Comparison of ENCODE assay signal across 10 cellular contexts in genomic region chr1:216310776-216311175, GRCh38.
DNase-seq lines count a peak whose midpoint lies in the region; ATAC-seq, FAIRE-seq and TF ChIP-seq lines count a peak whose summit lies in the region.
"Had no signal": no experiment of that assay in that cellular context is flagged by ENCODE, and none has a peak within 500 bp of the region (broad histone marks: within the 10 kb centered on the region; RNA-seq: fewer than 3 reads in every experiment).

No MANE protein-coding gene starts in this region.

- CTCF ChIA-PET in BJ (lab: Yijun Ruan, JAX) = interaction anchor here (0.6 to 8.0 kb wide), 6 partner anchors 41 to 461 kb away, joined by 3 to 72 read pairs (median 3); no protein-coding TSS in a partner anchor

- H3K27me3 ChIP-seq in BJ (ENCODE audit: control insufficient read depth, insufficient read depth, low read length) (no peaks in the 10 kb centered on the region), colonic mucosa (no peaks in the 10 kb centered on the region)

- TF ChIP-seq CTCF in BJ (IDR thresholded peaks at IDR 0.05; ENCODE audit: insufficient read depth, low read depth, low read length) (peak; percentile 75), colonic mucosa (IDR thresholded peaks at IDR 0.05) (peak; percentile 12), progenitor cell of endocrine pancreas (IDR thresholded peaks at IDR 0.05; ENCODE audit: unreplicated experiment) (peak; percentile 60)

- no peak overlapping the region for H3K27ac ChIP-seq in colonic mucosa
- H3K27ac ChIP-seq: thoracic aorta had no signal

- no peaks in the 10 kb centered on the region for H3K27me3 Mint-ChIP-seq in progenitor cell of endocrine pancreas

- H3K36me3 ChIP-seq in BJ (ENCODE audit: control insufficient read depth, insufficient read depth, low read length) = no peaks in the 10 kb centered on the region
- H3K36me3 ChIP-seq in colonic mucosa = no peaks in the 10 kb centered on the region
- H3K36me3 ChIP-seq: thoracic aorta had no signal

- H3K4me3 Mint-ChIP-seq in progenitor cell of endocrine pancreas (ENCODE audit: low read depth) = no peak overlapping the region

- peaks cover 1% of the 10 kb centered on the region for H3K4me1 Mint-ChIP-seq in progenitor cell of endocrine pancreas (ENCODE audit: low read depth)

- no peak overlapping the region for H3K27ac Mint-ChIP-seq in progenitor cell of endocrine pancreas

- H3K4me1 ChIP-seq in colonic mucosa = no peaks in the 10 kb centered on the region

- H3K4me3 ChIP-seq in BJ (ENCODE audit: low read depth, low read length) (no peak overlapping the region), colonic mucosa (no peak overlapping the region)
- H3K4me3 ChIP-seq: thoracic aorta had no signal

- intact Hi-C loops in colonic mucosa (cut with DNase I) = no loop called here

- peak; percentile 20 for FAIRE-seq in H54 (lab: Jason Lieb, UNC)
- FAIRE-seq: endothelial cell of umbilical vein had no signal

- H3K36me3 Mint-ChIP-seq in progenitor cell of endocrine pancreas (ENCODE audit: insufficient read depth) = no peaks in the 10 kb centered on the region

- POLR2A ChIA-PET in BJ (lab: Charles Lee) = no interaction called here

- H3K9me3 ChIP-seq in colonic mucosa = no peaks in the 10 kb centered on the region
- H3K9me3 ChIP-seq: thoracic aorta had no signal

- peaks cover 10% of the 10 kb centered on the region for H3K9me3 Mint-ChIP-seq in progenitor cell of endocrine pancreas (ENCODE audit: low read depth)

- ATAC-seq in HG03196 (IDR thresholded peaks at IDR 0.05; ENCODE audit: unreplicated experiment) = no peak

- no peak for DNase-seq in BJ (ENCODE audit: low read depth)
- DNase-seq in H54 (ENCODE audit: insufficient read length, low spot score) = peak; percentile 4
- DNase-seq in NCI-H524 (lab: John Stamatoyannopoulos, UW) = peak; percentile 82 to 94
- peak; percentile 20 for DNase-seq in colonic mucosa
- no peak for DNase-seq in progenitor cell of endocrine pancreas (ENCODE audit: low spot score, unreplicated experiment)
- no peak for DNase-seq in activated CD8-positive, alpha-beta memory T cell treated with anti-CD3 and anti-CD28 coated beads, Interleukin-2, amount 50 U/mL, for 4 hours
- no peak for DNase-seq in NK-92 (lab: John Stamatoyannopoulos, UW; ENCODE audit: unreplicated experiment)

- no peak overlapping the region for H3K9ac ChIP-seq in colonic mucosa (ENCODE audit: low read depth in 2 of 2, low read length in 2 of 2)

- no peak for TF ChIP-seq POLR2A in H54 (IDR thresholded peaks at IDR 0.05; ENCODE audit: low read depth, low read length)

Comparison
In these comparisons a context has a peak if more than half of its experiments do, and no peak if none do; other contexts are left out.
1. DNase-seq: peak in H54 (single experiment), NCI-H524 (2 of 2) and colonic mucosa (single experiment); none in BJ (single experiment), progenitor cell of endocrine pancreas (single experiment), activated CD8-positive, alpha-beta memory T cell treated with anti-CD3 and anti-CD28 coated beads, Interleukin-2, amount 50 U/mL, for 4 hours (single experiment) and NK-92 (single experiment).
2. CTCF ChIP-seq: peak in every context shown above with its lines; median percentile 75 in BJ; 60 in progenitor cell of endocrine pancreas; 12 in colonic mucosa.